In the genomic region with DNA sequence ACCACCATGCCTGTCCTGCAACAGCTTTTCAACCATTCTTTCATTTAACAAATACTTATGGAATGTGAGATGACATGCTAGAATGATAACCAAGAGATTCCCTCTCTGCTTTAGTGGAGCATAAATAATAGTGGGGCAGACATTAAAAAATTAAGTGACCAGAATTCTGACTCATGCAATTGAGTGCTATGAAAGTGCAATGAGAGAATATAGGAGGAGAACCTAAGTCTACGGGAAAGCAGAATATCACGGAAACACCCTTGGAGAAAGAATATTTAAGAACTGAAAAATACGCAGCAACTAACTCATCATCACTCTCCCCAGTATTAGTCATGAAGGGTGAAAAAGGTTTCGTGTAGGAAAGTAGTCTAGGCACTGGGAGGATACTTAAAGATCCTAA, we compare ENCODE assay signal across 12 cellular contexts. TPM values are rescaled to one million over a fixed set of nuclear protein-coding genes. Genes with fewer than 3 reads are reported as not detected.
DNase-seq lines count a peak whose midpoint lies in the region; ATAC-seq, FAIRE-seq and TF ChIP-seq lines count a peak whose summit lies in the region.
"Had no signal": no experiment of that assay in that cellular context is flagged by ENCODE, and none has a peak within 500 bp of the region (broad histone marks: within the 10 kb centered on the region; RNA-seq: fewer than 3 reads in every experiment).

No MANE protein-coding gene starts in this region.

- H3K27me3 ChIP-seq in DND-41 (ENCODE audit: insufficient read depth, low read length, poor library complexity) = no peaks in the 10 kb centered on the region
- H3K27me3 ChIP-seq in osteoblast (ENCODE audit: insufficient read depth, low read length) = no peaks in the 10 kb centered on the region

- H3K27ac ChIP-seq in DND-41 (ENCODE audit: low read length) (no peak overlapping the region), osteoblast (ENCODE audit: low read depth, low read length) (peak overlapping the region; percentile 16)
- H3K27ac ChIP-seq: C4-2B had no signal

- peaks cover 95% of the 10 kb centered on the region for H4K20me1 ChIP-seq in DND-41 (ENCODE audit: insufficient read depth, low read length)
- H4K20me1 ChIP-seq in osteoblast (ENCODE audit: insufficient read depth, low read length) = peaks cover 55% of the 10 kb centered on the region

- no peak overlapping the region for H3K9ac ChIP-seq in DND-41 (ENCODE audit: low read depth, low read length)

- no peaks in the 10 kb centered on the region for H3K9me3 ChIP-seq in DND-41 (ENCODE audit: insufficient read depth, low read length, severe bottlenecking)
- H3K9me3 ChIP-seq in osteoblast (ENCODE audit: low read depth, low read length) = no peaks in the 10 kb centered on the region

- FAIRE-seq in RCC 7860 (lab: Jason Lieb, UNC) = peak; percentile 89
- FAIRE-seq: H1 had no signal

- DNase-seq in DND-41 = no peak
- DNase-seq in RCC 7860 (ENCODE audit: low spot score) = peak; percentile 69
- DNase-seq in osteoblast (ENCODE audit: insufficient read length, low spot score, missing footprints) = peak; percentile 58
- no peak for DNase-seq in activated effector memory CD4-positive, alpha-beta T cell treated with Interleukin-2 at 50 U/mL for 16 hours
- DNase-seq in T-helper 1 cell = no peak
- no peak for DNase-seq in GDM1 (lab: John Stamatoyannopoulos, UW)
- DNase-seq: aorta, NCI-H2029 had no signal

- H3K4me2 ChIP-seq in DND-41 (ENCODE audit: insufficient read depth, low read length) = peak overlapping the region; percentile 23; the same call in 1 of the 2 replicates
- no peak overlapping the region for H3K4me2 ChIP-seq in osteoblast (ENCODE audit: insufficient read depth, low read length)

- no peak for TF ChIP-seq CTCF in DND-41 (IDR thresholded peaks at IDR 0.05; ENCODE audit: borderline replicate concordance, extremely low read depth, low read length, poor library complexity, severe bottlenecking)
- TF ChIP-seq CTCF in osteoblast (IDR thresholded peaks at IDR 0.05; ENCODE audit: extremely low read depth, low read depth, low read length) = no peak

- H3K79me2 ChIP-seq in DND-41 (ENCODE audit: insufficient read depth, low read length) (peaks cover 100% of the 10 kb centered on the region), osteoblast (ENCODE audit: insufficient read depth, low read length) (peaks cover 100% of the 10 kb centered on the region)

- peaks cover 44% of the 10 kb centered on the region for H3K4me1 ChIP-seq in DND-41 (ENCODE audit: insufficient read depth, low read length)
- peaks cover 31% of the 10 kb centered on the region for H3K4me1 ChIP-seq in osteoblast (ENCODE audit: insufficient read depth, low read length)

- H3K4me3 ChIP-seq in DND-41 (ENCODE audit: low read depth in 1 of 2, low read length in 2 of 2) (no peak overlapping the region), osteoblast (ENCODE audit: insufficient read depth, low read length) (no peak overlapping the region)

- H2AFZ ChIP-seq in DND-41 (ENCODE audit: low read depth, low read length) (no peak overlapping the region), osteoblast (ENCODE audit: low read length) (no peak overlapping the region)

- H3K36me3 ChIP-seq in DND-41 (ENCODE audit: insufficient read depth, low read length) (peaks cover 73% of the 10 kb centered on the region), osteoblast (ENCODE audit: insufficient read depth, low read length) (peaks cover 41% of the 10 kb centered on the region)

- ATAC-seq in DND-41 (ENCODE audit: insufficient read depth, low read depth) (no peak), esophagus mucosa (peak; percentile 63), HG02798 (IDR thresholded peaks at IDR 0.05; ENCODE audit: poor library complexity, unreplicated experiment) (no peak)

RNA-seq across cellular contexts. Expression of gene KIF5B, which starts 7.1 kb away (rescaled TPM):
- total RNA-seq in esophagus mucosa (52.0 TPM), osteoblast (110 and 128 TPM in 2 replicates)

Comparison
In these comparisons a context has a peak if more than half of its experiments do, and no peak if none do; other contexts are left out.
1. DNase-seq: peak in RCC 7860 (single experiment) and osteoblast (single experiment); none in DND-41 (single experiment), activated effector memory CD4-positive, alpha-beta T cell treated with Interleukin-2 at 50 U/mL for 16 hours (single experiment), T-helper 1 cell (0 of 5) and GDM1 (single experiment).